16 cellular contexts compared by ENCODE assay signal in the genomic region with DNA sequence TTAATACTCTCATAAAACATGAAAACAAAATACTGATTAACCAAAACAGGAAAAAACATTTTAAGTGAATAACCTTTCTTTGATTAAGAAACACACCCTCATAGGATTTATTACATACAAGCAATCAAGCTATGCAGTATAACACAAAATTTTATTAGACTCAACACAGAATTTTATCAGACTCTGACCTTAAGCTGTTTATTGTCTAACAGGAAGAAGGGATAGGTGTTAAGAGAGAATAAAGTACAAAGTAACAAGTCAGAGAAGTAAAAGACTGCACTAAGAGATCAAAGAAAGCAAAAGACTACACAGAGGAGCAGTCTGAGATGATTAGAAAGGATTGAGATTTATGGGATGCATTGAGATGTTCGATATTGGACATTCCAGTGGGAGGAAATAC. TPM values are rescaled to one million over a fixed set of nuclear protein-coding genes. Genes with fewer than 3 reads are reported as not detected.
A peak's percentile ranks its signal among the peaks of the same experiment; 100 is the strongest.
DNase-seq lines count a peak whose midpoint lies in the region; ATAC-seq, FAIRE-seq and TF ChIP-seq lines count a peak whose summit lies in the region.
"Had no signal": no experiment of that assay in that cellular context is flagged by ENCODE, and none has a peak within 500 bp of the region (broad histone marks: within the 10 kb centered on the region; RNA-seq: fewer than 3 reads in every experiment).

No MANE protein-coding gene starts in this region.

- H3K9me3 ChIP-seq in keratinocyte (ENCODE audit: control insufficient read depth, low read depth, low read length) = no peaks in the 10 kb centered on the region
- no peaks in the 10 kb centered on the region for H3K9me3 ChIP-seq in small intestine (ENCODE audit: control insufficient read depth, low read depth)

- FAIRE-seq in G401.6 (lab: Jason Lieb, UNC) = peak; percentile 17
- peak; percentile 67 for FAIRE-seq in keratinocyte (lab: Jason Lieb, UNC)
- FAIRE-seq in small intestine (lab: Jason Lieb, UNC) = peak; percentile 62

- no peak overlapping the region for H3K4me3 ChIP-seq in keratinocyte (ENCODE audit: control insufficient read depth in 2 of 3, extremely low read depth in 1 of 3, insufficient read depth in 2 of 3, low read depth in 1 of 3, low read length in 3 of 3)
- no peak overlapping the region for H3K4me3 ChIP-seq in small intestine (ENCODE audit: low read depth in 1 of 2, low read length in 2 of 2)
- no peak overlapping the region for H3K4me3 ChIP-seq in GM23338
- H3K4me3 ChIP-seq in lower leg skin (ENCODE audit: low read depth, poor library complexity, severe bottlenecking) = no peak overlapping the region

- H3K79me2 ChIP-seq in keratinocyte (ENCODE audit: control insufficient read depth, insufficient read depth, low read length) = peaks cover 6% of the 10 kb centered on the region
- no peaks in the 10 kb centered on the region for H3K79me2 ChIP-seq in GM23338 (replicated peaks; ENCODE audit: insufficient read depth)

- H3F3A ChIP-seq in GM23338 (replicated peaks; ENCODE audit: low read depth) = no peaks in the 10 kb centered on the region

- H3K27ac ChIP-seq in keratinocyte (ENCODE audit: control insufficient read depth, insufficient read depth, low read length) (no peak overlapping the region), small intestine (ENCODE audit: low read depth in 1 of 2, low read length in 1 of 2) (no peak overlapping the region), GM23338 (ENCODE audit: low read depth) (no peak overlapping the region), RWPE1 (no peak overlapping the region)

- H3K27ac Mint-ChIP-seq in GM23338 = no peak overlapping the region

- TF ChIP-seq CTCF in keratinocyte (optimal IDR thresholded peaks at IDR 0.05 in 1 of 3, IDR thresholded peaks at IDR 0.05 in 1 of 3, conservative IDR thresholded peaks at IDR 0.05 in 1 of 3; ENCODE audit: extremely low read depth in 1 of 3, insufficient read depth in 2 of 3, low read length in 3 of 3) (no peak), GM23338 (conservative IDR thresholded peaks at IDR 0.05; ENCODE audit: low read depth in 2 of 2) (no peak), lower leg skin (IDR thresholded peaks at IDR 0.05) (no peak), RWPE1 (conservative IDR thresholded peaks at IDR 0.05; ENCODE audit: low read depth) (no peak)

- intact Hi-C loops in lower leg skin (cut with DNase I; ENCODE audit: low total_unique reads) = loop anchor here (10.0 kb wide), 1 partner anchor 87 kb away; no protein-coding TSS in a partner anchor

- peaks cover 12% of the 10 kb centered on the region; the same call in 2 of the 3 replicates for H3K36me3 Mint-ChIP-seq in GM23338 (ENCODE audit: low read depth)

- dilution Hi-C loops in keratinocyte (cut with MboI; ENCODE audit: extremely low pct_ligation_motif_present, low sequenced_read_pairs) = no loop called here

- H2AFZ ChIP-seq in keratinocyte (ENCODE audit: control insufficient read depth, low read length) = no peak overlapping the region
- H2AFZ ChIP-seq in GM23338 = no peak overlapping the region

- H3K27me3 Mint-ChIP-seq in GM23338 (ENCODE audit: insufficient read depth, low read depth, poor library complexity) = no peaks in the 10 kb centered on the region

- H3K4me2 ChIP-seq in keratinocyte (ENCODE audit: control insufficient read depth, extremely low read depth, insufficient read depth, low read depth, low read length) (no peak overlapping the region), GM23338 (no peak overlapping the region)

- H4K20me1 ChIP-seq in keratinocyte (ENCODE audit: control insufficient read depth, extremely low read depth, insufficient read depth, low read length) = no peaks in the 10 kb centered on the region
- no peaks in the 10 kb centered on the region; the same call in 1 of the 2 replicates for H4K20me1 ChIP-seq in GM23338 (replicated peaks; ENCODE audit: insufficient read depth)

- no peaks in the 10 kb centered on the region for H3K9me2 ChIP-seq in GM23338 (ENCODE audit: insufficient read depth)

- H3K9ac ChIP-seq in keratinocyte (ENCODE audit: control insufficient read depth, extremely low read depth, insufficient read depth, low read length) = no peak overlapping the region

- no peak overlapping the region for H3K4me3 Mint-ChIP-seq in GM23338
- H3K4me3 Mint-ChIP-seq: H9 had no signal

- no peaks in the 10 kb centered on the region for H3K9me1 ChIP-seq in keratinocyte (ENCODE audit: control insufficient read depth, extremely low read depth, insufficient read depth, low read length)

- no peak for TF ChIP-seq POLR2A in lower leg skin (IDR thresholded peaks at IDR 0.05)

- CTCF ChIA-PET in RWPE1 (lab: Yijun Ruan, JAX) = interaction anchor here (0.6 kb wide), 1 partner anchor 1651 kb away, joined by 3 read pairs; no protein-coding TSS in a partner anchor

- ATAC-seq in GM23338 = no peak
- ATAC-seq: PC-3 had no signal

- H3K4me1 Mint-ChIP-seq in GM23338 = no peaks in the 10 kb centered on the region
- H3K4me1 Mint-ChIP-seq: H9 had no signal

- H3K36me3 ChIP-seq in keratinocyte (ENCODE audit: control insufficient read depth in 2 of 2, extremely low read depth in 1 of 2, insufficient read depth in 2 of 2, low read length in 2 of 2) (peaks cover 0 to 7% of the 10 kb centered on the region in 2 experiments), small intestine (ENCODE audit: control insufficient read depth in 2 of 2, insufficient read depth in 2 of 2, low read length in 2 of 2) (peaks cover 0 to 2% of the 10 kb centered on the region in 2 donors), GM23338 (ENCODE audit: insufficient read depth) (peaks cover 2% of the 10 kb centered on the region; the same call in 1 of the 2 replicates)

- POLR2A ChIA-PET in RWPE1 (lab: Yijun Ruan, JAX; ENCODE audit: low non-redundant PET) = no interaction called here

- H3K4me1 ChIP-seq in keratinocyte (ENCODE audit: control insufficient read depth, extremely low read depth, insufficient read depth, low read length) = peaks cover 9% of the 10 kb centered on the region
- H3K4me1 ChIP-seq in small intestine (ENCODE audit: control insufficient read depth in 2 of 2, insufficient read depth in 1 of 2, low read depth in 1 of 2, low read length in 1 of 2) = peaks cover 2 to 4% of the 10 kb centered on the region in 2 donors
- no peaks in the 10 kb centered on the region; the same call in 1 of the 2 replicates for H3K4me1 ChIP-seq in GM23338 (ENCODE audit: insufficient read depth)

- DNase-seq in LoVo (ENCODE audit: low spot score) = peak; percentile 33
- no peak for DNase-seq in keratinocyte (ENCODE audit: low read depth, low spot score)
- DNase-seq in small intestine = peak; percentile 91
- DNase-seq in GM23338 (ENCODE audit: low spot score) = no peak
- no peak for DNase-seq in lower leg skin (ENCODE audit: low spot score in 2 of 2)
- no peak for DNase-seq in RWPE1 (ENCODE audit: low spot score)
- DNase-seq: C1 segment of cervical spinal cord, COR-L47, DMS153, H9, NCI-H1436, NCI-H2081, NCI-H510A, NCI-H774, PC-3 had no signal

- WGBS in small intestine, 3 donors = 22 to 59% (median 43%) methylated on average over 1 of the region's 1 CpG
- WGBS in lower leg skin, 2 donors = 82 to 89% methylated on average over 1 of the region's 1 CpG

- H3K27me3 ChIP-seq in keratinocyte (ENCODE audit: control insufficient read depth, extremely low read depth, insufficient read depth, low read length) (no peaks in the 10 kb centered on the region), small intestine (ENCODE audit: control insufficient read depth in 2 of 2, insufficient read depth in 2 of 2, low read length in 2 of 2) (no peaks in the 10 kb centered on the region), GM23338 (ENCODE audit: insufficient read depth) (no peaks in the 10 kb centered on the region)

- no peaks in the 10 kb centered on the region for H3K9me3 Mint-ChIP-seq in GM23338
- H3K9me3 Mint-ChIP-seq: H9 had no signal

TF ChIP-seq in GM23338, 12 proteins besides CTCF, POLR2A, EP300 and RAD21 (continues in another document):
- TF ChIP-seq, protein P1, sequence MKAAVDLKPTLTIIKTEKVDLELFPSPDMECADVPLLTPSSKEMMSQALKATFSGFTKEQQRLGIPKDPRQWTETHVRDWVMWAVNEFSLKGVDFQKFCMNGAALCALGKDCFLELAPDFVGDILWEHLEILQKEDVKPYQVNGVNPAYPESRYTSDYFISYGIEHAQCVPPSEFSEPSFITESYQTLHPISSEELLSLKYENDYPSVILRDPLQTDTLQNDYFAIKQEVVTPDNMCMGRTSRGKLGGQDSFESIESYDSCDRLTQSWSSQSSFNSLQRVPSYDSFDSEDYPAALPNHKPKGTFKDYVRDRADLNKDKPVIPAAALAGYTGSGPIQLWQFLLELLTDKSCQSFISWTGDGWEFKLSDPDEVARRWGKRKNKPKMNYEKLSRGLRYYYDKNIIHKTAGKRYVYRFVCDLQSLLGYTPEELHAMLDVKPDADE (IDR thresholded peaks at IDR 0.05) = no peak
- TF ChIP-seq ZNF331 (CRISPR knock-in tag; IDR thresholded peaks at IDR 0.05; ENCODE audit: low read depth) = no peak

RNA-seq across cellular contexts. Expression of a gene that starts 37.6 kb away (rescaled TPM):
- 18.7 to 34.1 TPM (median 29.4 TPM) in 3 replicates for polyA plus RNA-seq in keratinocyte
- 39.5 TPM for polyA plus RNA-seq in keratinocyte (2011; ENCODE audit: low read depth)
- 12.2 and 36.9 TPM in 2 replicates for polyA plus RNA-seq in keratinocyte (2011; cell fraction: cytosol; rRNA removed)
- 30.9 and 33.4 TPM in 2 replicates for polyA plus RNA-seq in keratinocyte (2011; cell fraction: nucleus; rRNA removed)
- polyA plus RNA-seq in keratinocyte (2012; ENCODE audit: low replicate concordance) = 16.6 and 21.3 TPM in 2 replicates
- 11.9 to 37.1 TPM (median 20.0 TPM) in 3 replicates for polyA minus RNA-seq in keratinocyte
- polyA minus RNA-seq in keratinocyte (2011; cell fraction: cytosol; rRNA and poly(A)+ RNA removed) = 19.8 TPM
- 37.0 and 43.3 TPM in 2 replicates for polyA minus RNA-seq in keratinocyte (2011; cell fraction: nucleus; rRNA and poly(A)+ RNA removed)
- polyA plus RNA-seq in small intestine = 10 to 100 TPM in 1 of 3 donors, 1 to 10 TPM in 2; 4.3 to 13.1 (median 6.9) TPM
- 47.8 and 64.3 TPM in 2 replicates for total RNA-seq in GM23338 (2014; rRNA removed; shearing (Covaris generic))
- 51.3 and 64.2 TPM in 2 replicates for polyA plus RNA-seq in GM23338 (2016; fragmentation: Nextera tagmentation; extraction: Ambion mirVana)
- total RNA-seq in lower leg skin = 10 to 100 TPM; 14.4 to 21.2 (median 17.5) TPM

RNA-seq across cellular contexts. Expression of a gene that starts 43.5 kb away (rescaled TPM):
- polyA plus RNA-seq in keratinocyte (10,132 to 15,949 TPM (median 11,017 TPM) in 3 replicates), small intestine (1,000 to 10,000 TPM; 1,129 to 2,583 (median 1,917) TPM), GM23338 (2016; fragmentation: Nextera tagmentation; extraction: Ambion mirVana) (207 and 225 TPM in 2 replicates)
- 4,066 TPM for polyA plus RNA-seq in keratinocyte (2011; ENCODE audit: low read depth)
- 14,846 and 18,096 TPM in 2 replicates for polyA plus RNA-seq in keratinocyte (2011; cell fraction: cytosol; rRNA removed)
- 11,086 and 11,309 TPM in 2 replicates for polyA plus RNA-seq in keratinocyte (2011; cell fraction: nucleus; rRNA removed)
- 4,107 and 9,800 TPM in 2 replicates for polyA plus RNA-seq in keratinocyte (2012; ENCODE audit: low replicate concordance)
- 5,148 to 8,880 TPM (median 8,598 TPM) in 3 replicates for polyA minus RNA-seq in keratinocyte
- 5,055 TPM for polyA minus RNA-seq in keratinocyte (2011; cell fraction: cytosol; rRNA and poly(A)+ RNA removed)
- polyA minus RNA-seq in keratinocyte (2011; cell fraction: nucleus; rRNA and poly(A)+ RNA removed) = 2,602 and 4,474 TPM in 2 replicates
- total RNA-seq in GM23338 (2014; rRNA removed; shearing (Covaris generic)) = 202 and 203 TPM in 2 replicates
- total RNA-seq in lower leg skin = 1,000 to 10,000 TPM; 1,272 to 1,552 (median 1,345) TPM

Comparison
In these comparisons a context has a peak if more than half of its experiments do, and no peak if none do; other contexts are left out.
1. DNase-seq: peak in LoVo (single experiment) and small intestine (single experiment); none in keratinocyte (single experiment), GM23338 (single experiment), lower leg skin (0 of 2) and RWPE1 (single experiment).